ENCODE assay signal across 15 cellular contexts in the genomic region with DNA sequence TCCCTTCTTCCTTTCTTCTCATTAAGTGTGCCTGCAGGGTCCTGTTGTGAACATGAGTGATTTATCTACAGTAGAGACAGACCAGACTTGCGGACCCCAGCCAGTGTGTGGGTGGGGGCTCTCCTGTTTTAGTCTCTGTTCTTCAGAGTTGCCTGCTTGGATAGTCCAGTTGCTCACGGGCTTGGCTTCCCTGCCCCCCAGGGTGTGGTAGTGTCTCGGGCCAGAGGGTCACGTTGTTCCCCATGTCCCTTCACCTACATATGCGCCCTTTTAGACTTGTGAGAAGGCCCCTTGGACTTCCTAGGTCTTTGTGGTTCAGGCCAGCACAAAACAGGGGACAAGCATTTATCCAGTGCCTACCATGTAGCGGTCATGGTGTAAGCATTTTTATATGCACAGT.
DNase-seq lines count a peak whose midpoint lies in the region; ATAC-seq and TF ChIP-seq lines count a peak whose summit lies in the region.
"Had no signal": no experiment of that assay in that cellular context is flagged by ENCODE, and none has a peak within 500 bp of the region (broad histone marks: within the 10 kb centered on the region; RNA-seq: fewer than 3 reads in every experiment).

No MANE protein-coding gene starts in this region.

- H3K4ac ChIP-seq in IMR-90 (ENCODE audit: low read depth, low read length) = peak overlapping the region; percentile 86

- peaks cover 51% of the 10 kb centered on the region for H3K36me3 Mint-ChIP-seq in mesothelial cell of epicardium
- H3K36me3 Mint-ChIP-seq in stimulated activated memory B cell treated with anti-CD40 and anti-IgM and Interleukin-4, amounts not matched to agents 10 μg/mL and 1 μg/mL and 100 μg/mL, for 72 hours = peaks cover 88% of the 10 kb centered on the region

- peak overlapping the region; percentile 60 for H2BK5ac ChIP-seq in IMR-90 (ENCODE audit: low read depth, low read length, poor library complexity, severe bottlenecking)

- peak overlapping the region; percentile 58 for H2AFZ ChIP-seq in IMR-90 (replicated peaks; ENCODE audit: low read length, poor library complexity)

- WGBS in IMR-90 (ENCODE audit: extremely low coverage in 2 of 2, insufficient read length in 1 of 2), 2 experiments = no CpG with 5 or more reads among the region's 6 CpGs

- in situ Hi-C loops in IMR-90 (cut with MboI; ENCODE audit: low sequenced_read_pairs) = no loop called here
- in situ Hi-C loops in astrocyte of the cerebellum (cut with HindIII; ENCODE audit: low sequenced_read_pairs) = no loop called here

- H2BK20ac ChIP-seq in IMR-90 (ENCODE audit: low read depth, low read length) = peak overlapping the region; percentile 84

- no peaks in the 10 kb centered on the region for H3K9me3 Mint-ChIP-seq in mesothelial cell of epicardium
- no peaks in the 10 kb centered on the region for H3K9me3 Mint-ChIP-seq in stimulated activated memory B cell treated with anti-CD40 and anti-IgM and Interleukin-4, amounts not matched to agents 10 μg/mL and 1 μg/mL and 100 μg/mL, for 72 hours

- no peak for ATAC-seq in IMR-90 (ENCODE audit: low read depth)
- no peak for ATAC-seq in stimulated activated memory B cell treated with anti-CD40 and anti-IgM and Interleukin-4, amounts not matched to agents 10 μg/mL and 1 μg/mL and 100 μg/mL, for 72 hours
- ATAC-seq: activated CD4-positive, CD25-positive, alpha-beta regulatory T cell treated with anti-CD3 and anti-CD28 coated beads, Interleukin-2, amount 50 U/mL, for 24 hours; GM12878; SK-N-SH treated with all-trans-retinoic acid at 6 μM for 48 hours had no signal

- peak overlapping the region; percentile 33 for H4K5ac ChIP-seq in IMR-90 (ENCODE audit: low read depth, low read length)

- BruUV-seq in IMR-90 (replicated peaks; lab: Mats Ljungman, UMichigan) = no TSS peak

- no peak overlapping the region for H3K4me3 ChIP-seq in IMR-90 (ENCODE audit: insufficient read depth, low read depth, low read length)
- peak overlapping the region; percentile 7 for H3K4me3 ChIP-seq in astrocyte of the cerebellum (ENCODE audit: low read depth, low read length)
- H3K4me3 ChIP-seq: GM12878 had no signal

- peaks cover 68% of the 10 kb centered on the region for H3K9me1 ChIP-seq in IMR-90 (ENCODE audit: insufficient read depth, low read length)

- H4K20me1 ChIP-seq in IMR-90 (ENCODE audit: insufficient read depth, low read length) = peaks cover 19% of the 10 kb centered on the region

- peak overlapping the region; percentile 92 for H2BK120ac ChIP-seq in IMR-90 (ENCODE audit: low read depth, low read length)

- dilution Hi-C loops in IMR-90 (cut with HindIII; ENCODE audit: low sequenced_read_pairs, unreplicated experiment) = no loop called here

- peak overlapping the region; percentile 82 for H3K23ac ChIP-seq in IMR-90 (ENCODE audit: low read depth, low read length)

- DNase-seq in IMR-90 = no peak
- DNase-seq in astrocyte of the cerebellum (ENCODE audit: low read depth) = no peak
- DNase-seq in mesothelial cell of epicardium (ENCODE audit: low spot score in 2 of 2, unreplicated experiment in 2 of 2) = no peak
- DNase-seq in NCI-H1105 (lab: John Stamatoyannopoulos, UW) = no peak
- no peak for DNase-seq in GOT3 (lab: John Stamatoyannopoulos, UW)
- no peak for DNase-seq in kidney tubule cell (ENCODE audit: low spot score)
- DNase-seq: caudate nucleus; DMS79; NCI-H1436; NCI-H510A treated with DMSO at 0.1 percent for 48 hours; stimulated activated CD8-positive, alpha-beta memory T cell treated with anti-CD3 and anti-CD28 coated beads, Interleukin-4, amount 100 ng/mL, for 48 hours had no signal

- TF ChIP-seq CTCF in IMR-90 (conservative IDR thresholded peaks at IDR 0.05; ENCODE audit: low read depth, low read length) (no peak), astrocyte of the cerebellum (IDR thresholded peaks at IDR 0.05; ENCODE audit: low read depth, low read length, missing control alignments) (no peak), mesothelial cell of epicardium (IDR thresholded peaks at IDR 0.05; ENCODE audit: unreplicated experiment) (no peak)

- no peak overlapping the region for H3K4me3 Mint-ChIP-seq in mesothelial cell of epicardium
- no peak overlapping the region for H3K4me3 Mint-ChIP-seq in stimulated activated memory B cell treated with anti-CD40 and anti-IgM and Interleukin-4, amounts not matched to agents 10 μg/mL and 1 μg/mL and 100 μg/mL, for 72 hours

- no peaks in the 10 kb centered on the region for H3K27me3 Mint-ChIP-seq in mesothelial cell of epicardium (ENCODE audit: low read depth)
- no peaks in the 10 kb centered on the region for H3K27me3 Mint-ChIP-seq in stimulated activated memory B cell treated with anti-CD40 and anti-IgM and Interleukin-4, amounts not matched to agents 10 μg/mL and 1 μg/mL and 100 μg/mL, for 72 hours

- POLR2A ChIA-PET in IMR-90 (lab: Charles Lee; ENCODE audit: unreplicated experiment) = no interaction called here

- no peaks in the 10 kb centered on the region for H3K27me3 ChIP-seq in IMR-90 (ENCODE audit: control insufficient read depth, insufficient read depth, low read length)

- H4K8ac ChIP-seq in IMR-90 (ENCODE audit: low read depth in 2 of 2, low read length in 2 of 2) = peak overlapping the region; percentile 67 to 79

- peak overlapping the region; percentile 99 for H2AK5ac ChIP-seq in IMR-90 (ENCODE audit: low read depth, low read length)

- H3K27ac ChIP-seq in IMR-90 (ENCODE audit: insufficient read depth, low read length) = peak overlapping the region; percentile 85

- H3K18ac ChIP-seq in IMR-90 (ENCODE audit: low read depth, low read length) = peak overlapping the region; percentile 16

- H3K14ac ChIP-seq in IMR-90 (replicated peaks; ENCODE audit: low read depth, low read length) = peak overlapping the region; percentile 77

- intact Hi-C loops in IMR-90 (cut with micrococcal nuclease) = loop anchor here (1.0 to 2.0 kb wide), 2 partner anchors 10 to 14 kb away; no protein-coding TSS in a partner anchor

- peaks cover 79% of the 10 kb centered on the region for H3K36me3 ChIP-seq in IMR-90 (ENCODE audit: control insufficient read depth, insufficient read depth, low read length)

- peak overlapping the region; percentile 77 for H3K56ac ChIP-seq in IMR-90 (ENCODE audit: extremely low read depth, insufficient read depth, low read length)

- H3K79me1 ChIP-seq in IMR-90 (ENCODE audit: low read depth in 1 of 2, low read length in 2 of 2) = peaks cover 54 to 98% of the 10 kb centered on the region in 2 experiments

- H3K27ac Mint-ChIP-seq in mesothelial cell of epicardium = peak overlapping the region; percentile 89
- H3K27ac Mint-ChIP-seq in stimulated activated memory B cell treated with anti-CD40 and anti-IgM and Interleukin-4, amounts not matched to agents 10 μg/mL and 1 μg/mL and 100 μg/mL, for 72 hours = peak overlapping the region; percentile 46

- CTCF ChIA-PET in IMR-90 (lab: Yijun Ruan, JAX) = interaction anchor here (1.3 kb wide), 1 partner anchor 22 kb away, joined by 4 read pairs; no protein-coding TSS in a partner anchor

- H4K91ac ChIP-seq in IMR-90 (ENCODE audit: insufficient read depth, low read depth, low read length) = peak overlapping the region; percentile 91

- peak overlapping the region; percentile 88 for H2AK9ac ChIP-seq in IMR-90 (replicated peaks; ENCODE audit: low read depth, low read length, poor library complexity)

- TF ChIP-seq POLR2A in IMR-90 (IDR thresholded peaks at IDR 0.05; ENCODE audit: low read depth, low read length) = no peak

- H3K4me1 Mint-ChIP-seq in mesothelial cell of epicardium = peaks cover 27% of the 10 kb centered on the region
- H3K4me1 Mint-ChIP-seq in stimulated activated memory B cell treated with anti-CD40 and anti-IgM and Interleukin-4, amounts not matched to agents 10 μg/mL and 1 μg/mL and 100 μg/mL, for 72 hours = peaks cover 38% of the 10 kb centered on the region

- H2BK15ac ChIP-seq in IMR-90 (ENCODE audit: low read depth, low read length) = peak overlapping the region; percentile 43; the same call in 2 of the 3 replicates

- peak overlapping the region; percentile 41 for H3K9ac ChIP-seq in IMR-90 (ENCODE audit: low read depth, low read length)

- H3K9me3 ChIP-seq in IMR-90 (ENCODE audit: control insufficient read depth, insufficient read depth, low read length) = no peaks in the 10 kb centered on the region

- TF ChIP-seq RAD21 in IMR-90 (IDR thresholded peaks at IDR 0.05; ENCODE audit: low read length) = no peak

- H3K4me1 ChIP-seq in IMR-90 (ENCODE audit: control insufficient read depth, insufficient read depth, low read length) = peaks cover 69% of the 10 kb centered on the region

- no peak overlapping the region for H3K4me2 ChIP-seq in IMR-90 (ENCODE audit: low read depth, low read length)

TF ChIP-seq in IMR-90, 13 proteins besides CTCF, POLR2A, EP300 and RAD21:
- TF ChIP-seq, protein P1, sequence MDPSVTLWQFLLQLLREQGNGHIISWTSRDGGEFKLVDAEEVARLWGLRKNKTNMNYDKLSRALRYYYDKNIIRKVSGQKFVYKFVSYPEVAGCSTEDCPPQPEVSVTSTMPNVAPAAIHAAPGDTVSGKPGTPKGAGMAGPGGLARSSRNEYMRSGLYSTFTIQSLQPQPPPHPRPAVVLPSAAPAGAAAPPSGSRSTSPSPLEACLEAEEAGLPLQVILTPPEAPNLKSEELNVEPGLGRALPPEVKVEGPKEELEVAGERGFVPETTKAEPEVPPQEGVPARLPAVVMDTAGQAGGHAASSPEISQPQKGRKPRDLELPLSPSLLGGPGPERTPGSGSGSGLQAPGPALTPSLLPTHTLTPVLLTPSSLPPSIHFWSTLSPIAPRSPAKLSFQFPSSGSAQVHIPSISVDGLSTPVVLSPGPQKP (IDR thresholded peaks at IDR 0.05; ENCODE audit: borderline replicate concordance, low read depth, low read length) = no peak
